22 cellular contexts compared by ENCODE assay signal in genomic region chr14:68374682-68375081, GRCh38.
DNase-seq lines count a peak whose midpoint lies in the region; ATAC-seq, FAIRE-seq and TF ChIP-seq lines count a peak whose summit lies in the region.
"Had no signal": no experiment of that assay in that cellular context is flagged by ENCODE, and none has a peak within 500 bp of the region (broad histone marks: within the 10 kb centered on the region; RNA-seq: fewer than 3 reads in every experiment).

No MANE protein-coding gene starts in this region.

- H3K4me2 ChIP-seq in GM12878 (ENCODE audit: control insufficient read depth, insufficient read depth) (no peak overlapping the region), neural progenitor cell (no peak overlapping the region)

- over 99% methylated on average over 7 of the region's 7 CpGs for WGBS in GM12878 (ENCODE audit: insufficient coverage, insufficient replicate concordance, low lambda C conversion rate, missing lambda C conversion rate)

- H3F3A ChIP-seq in neural progenitor cell (ENCODE audit: low read depth): peaks cover 12% of the 10 kb centered on the region

- in situ Hi-C loops in GM12878 (cut with MboI): no loop called here

- FAIRE-seq in GM12878 (lab: Jason Lieb, UNC): no peak

- intact Hi-C loops in GM12878 (cut with micrococcal nuclease; ENCODE audit: unreplicated experiment) (no loop called here), uterus (cut with DNase I; ENCODE audit: low total_unique reads) (no loop called here)

- H4K20me1 ChIP-seq in GM12878 (ENCODE audit: control insufficient read depth, insufficient read depth): no peaks in the 10 kb centered on the region
- no peaks in the 10 kb centered on the region for H4K20me1 ChIP-seq in neural progenitor cell (ENCODE audit: low read depth)

- H3K27ac ChIP-seq in GM12878 (ENCODE audit: control insufficient read depth, insufficient read depth): peak overlapping the region; percentile 54; the same call in 1 of the 2 replicates
- H3K27ac ChIP-seq in neural progenitor cell: no peak overlapping the region
- H3K27ac ChIP-seq in uterus: peak overlapping the region; percentile 72 to 75
- H3K27ac ChIP-seq in coronary artery: no peak overlapping the region
- H3K27ac ChIP-seq: 22Rv1, esophagus muscularis mucosa, thyroid gland had no signal

- H3K27ac Mint-ChIP-seq in neural progenitor cell: peak overlapping the region; percentile 38
- H3K27ac Mint-ChIP-seq: HFFc6 had no signal

- no peak for TF ChIP-seq RAD21 in GM12878 (IDR thresholded peaks at IDR 0.05; ENCODE audit: insufficient read depth, low read depth, low read length)

- H3K4me3 ChIP-seq in GM12878 (no peak overlapping the region), neural progenitor cell (no peak overlapping the region), uterus (no peak overlapping the region), coronary artery (no peak overlapping the region)
- H3K4me3 ChIP-seq: esophagus muscularis mucosa, thyroid gland had no signal

- TF ChIP-seq CTCF in GM12878 (IDR thresholded peaks at IDR 0.05 in 2 of 3, conservative IDR thresholded peaks at IDR 0.05 in 1 of 3; ENCODE audit: control insufficient read depth in 2 of 3, extremely low read depth in 1 of 3, insufficient read depth in 1 of 3, low read depth in 3 of 3, low read length in 3 of 3) (no peak), neural progenitor cell (IDR thresholded peaks at IDR 0.05) (no peak), uterus (IDR thresholded peaks at IDR 0.05) (no peak), coronary artery (IDR thresholded peaks at IDR 0.05) (no peak)

- H3K9ac ChIP-seq in GM12878 (ENCODE audit: control insufficient read depth, insufficient read depth, low read length): no peak overlapping the region
- no peak overlapping the region for H3K9ac ChIP-seq in neural progenitor cell

- H3K9me3 ChIP-seq in GM12878 (replicated peaks; ENCODE audit: control insufficient read depth, insufficient read depth, low read length): peaks cover 8% of the 10 kb centered on the region; the same call in 2 of the 3 replicates
- H3K9me3 ChIP-seq in neural progenitor cell (ENCODE audit: low read depth): no peaks in the 10 kb centered on the region
- no peaks in the 10 kb centered on the region for H3K9me3 ChIP-seq in uterus
- H3K9me3 ChIP-seq: esophagus muscularis mucosa, thyroid gland had no signal

- H3K4me1 ChIP-seq in GM12878 (ENCODE audit: control insufficient read depth, insufficient read depth, low read length) (peaks cover 68% of the 10 kb centered on the region), neural progenitor cell (peaks cover 15% of the 10 kb centered on the region), uterus (peaks cover 0 to 14% of the 10 kb centered on the region in 2 donors)
- H3K4me1 ChIP-seq: thyroid gland had no signal

- H3K27me3 ChIP-seq in GM12878 (replicated peaks in 1 of 2; ENCODE audit: control insufficient read depth in 2 of 2, insufficient read depth in 2 of 2, low read length in 1 of 2): no peaks in the 10 kb centered on the region
- H3K27me3 ChIP-seq in neural progenitor cell: no peaks in the 10 kb centered on the region
- no peaks in the 10 kb centered on the region for H3K27me3 ChIP-seq in uterus
- H3K27me3 ChIP-seq: esophagus muscularis mucosa, thyroid gland had no signal

- RAD21 ChIA-PET in GM12878 (lab: Charles Lee; ENCODE audit: unreplicated experiment): interaction anchor here (0.9 to 15.0 kb wide), 29 partner anchors 14 to 440 kb away, joined by 3 to 194 read pairs (median 6); no protein-coding TSS in a partner anchor

- no TSS peak for BruUV-seq in GM12878 (replicated peaks; lab: Mats Ljungman, UMichigan)

- TF ChIP-seq EP300 in GM12878 (IDR thresholded peaks at IDR 0.05; ENCODE audit: borderline replicate concordance in 1 of 2, control insufficient read depth in 1 of 2, low read depth in 2 of 2, low read length in 2 of 2): no peak

- peaks cover 0 to 2% of the 10 kb centered on the region in 2 experiments; a peak in 1 of 4 replicates for H3K36me3 ChIP-seq in GM12878 (ENCODE audit: control insufficient read depth in 2 of 2, insufficient read depth in 2 of 2, low read length in 1 of 2)
- H3K36me3 ChIP-seq in neural progenitor cell: no peaks in the 10 kb centered on the region
- no peaks in the 10 kb centered on the region for H3K36me3 ChIP-seq in uterus
- H3K36me3 ChIP-seq: esophagus muscularis mucosa, thyroid gland had no signal

- H3K36me3 Mint-ChIP-seq in neural progenitor cell: peaks cover 2% of the 10 kb centered on the region

- no peak overlapping the region for H2AFZ ChIP-seq in GM12878 (ENCODE audit: control insufficient read depth, low read depth, low read length)
- no peak overlapping the region for H2AFZ ChIP-seq in neural progenitor cell (replicated peaks)

- no peak for TF ChIP-seq POLR2A in GM12878 (IDR thresholded peaks at IDR 0.05; ENCODE audit: low read depth, low read length)
- TF ChIP-seq POLR2A in uterus (IDR thresholded peaks at IDR 0.05): no peak

- no peak overlapping the region for H3K4me3 Mint-ChIP-seq in neural progenitor cell
- H3K4me3 Mint-ChIP-seq: HFFc6 had no signal

- POLR2A ChIA-PET in GM12878 (lab: Charles Lee): interaction anchor here (0.7 to 8.2 kb wide), 15 partner anchors 9 to 140 kb away, joined by 3 to 103 read pairs (median 4); no protein-coding TSS in a partner anchor

- peaks cover 5% of the 10 kb centered on the region for H3K27me3 Mint-ChIP-seq in neural progenitor cell (ENCODE audit: insufficient read depth, low read depth)

- ATAC-seq in GM12878: no peak
- ATAC-seq: left colon had no signal

- DNase-seq in DMS 273 (lab: John Stamatoyannopoulos, UW; ENCODE audit: unreplicated experiment) (peak; percentile 36), DMS 273 treated with DMSO at 0.1 percent for 48 hours (lab: John Stamatoyannopoulos, UW) (no peak), GM12878 (ENCODE audit: low read depth, low spot score) (no peak), neural progenitor cell (ENCODE audit: low spot score) (no peak), uterus (peak; percentile 31 to 47), coronary artery (ENCODE audit: low spot score) (no peak), GOT3 (lab: John Stamatoyannopoulos, UW) (no peak), DMS53 treated with DMSO at 0.1 percent for 48 hours (lab: John Stamatoyannopoulos, UW; ENCODE audit: unreplicated experiment) (no peak)
- DNase-seq: activated CD4-positive, alpha-beta T cell treated with anti-CD3 and anti-CD28 coated beads, Interleukin-2, amount 50 U/mL, for 4 hours; activated T-cell treated with anti-CD3 and anti-CD28 coated beads for 4 hours; cerebellar nuclear complex; effector memory CD4-positive, alpha-beta T cell; HFFc6; KG1; left colon; midbrain; NCI-H187 treated with DMSO at 0.1 percent for 48 hours; NCI-H446 treated with DMSO at 0.1 percent for 48 hours; T-helper 1 cell; thyroid gland had no signal

- peaks cover 52% of the 10 kb centered on the region for H3K4me1 Mint-ChIP-seq in neural progenitor cell

- CTCF ChIA-PET in GM12878 (lab: Yijun Ruan, JAX): interaction anchor here (0.6 to 7.6 kb wide), 16 partner anchors 10 to 441 kb away, joined by 3 to 60 read pairs (median 4); no protein-coding TSS in a partner anchor

- peaks cover 5% of the 10 kb centered on the region for H3K9me3 Mint-ChIP-seq in neural progenitor cell
- H3K9me3 Mint-ChIP-seq: HFFc6 had no signal

- SMC1A ChIA-PET in GM12878 (lab: Charles Lee; ENCODE audit: uncharacterized antibody, unreplicated experiment): interaction anchor here (0.7 to 8.7 kb wide), 27 partner anchors 9 to 415 kb away, joined by 3 to 181 read pairs (median 5); no protein-coding TSS in a partner anchor

- H3K79me2 ChIP-seq in GM12878 (ENCODE audit: control insufficient read depth, insufficient read depth, low read length) (peaks cover 3% of the 10 kb centered on the region), neural progenitor cell (ENCODE audit: low read depth) (no peaks in the 10 kb centered on the region)

TF ChIP-seq in GM12878, 131 proteins besides CTCF, POLR2A, EP300 and RAD21:
- 0 out of 2 replicates have a peak, but pooled peaks have one; percentile 36 for TF ChIP-seq SMARCA5 (IDR thresholded peaks at IDR 0.05)
- no peak for TF ChIP-seq IRF4 (IDR thresholded peaks at IDR 0.05; ENCODE audit: low read depth, low read length)
- TF ChIP-seq JUND (IDR thresholded peaks at IDR 0.05; ENCODE audit: low read depth, low read length): no peak

Comparison
In these comparisons a context has a peak if more than half of its experiments do, and no peak if none do; other contexts are left out.
1. DNase-seq: peak in DMS 273 (single experiment) and uterus (2 of 2); none in DMS 273 treated with DMSO at 0.1 percent for 48 hours (single experiment), GM12878 (single experiment), neural progenitor cell (single experiment), coronary artery (single experiment), GOT3 (single experiment) and DMS53 treated with DMSO at 0.1 percent for 48 hours (single experiment).
2. H3K27ac ChIP-seq: peak in GM12878 (single experiment) and uterus (2 of 2); none in neural progenitor cell (single experiment) and coronary artery (0 of 2).